8 cellular contexts compared by ENCODE assay signal in genomic region chr16:66894948-66895696, GRCh38. TPM values are rescaled to one million over a fixed set of nuclear protein-coding genes. Genes with fewer than 3 reads are reported as not detected.
DNase-seq lines count a peak whose midpoint lies in the region; ATAC-seq, FAIRE-seq and TF ChIP-seq lines count a peak whose summit lies in the region.

No MANE protein-coding gene starts in this region.

- H3K27me3 ChIP-seq in hepatocyte (no peaks in the 10 kb centered on the region), small intestine (ENCODE audit: control insufficient read depth in 2 of 2, insufficient read depth in 2 of 2, low read length in 2 of 2) (no peaks in the 10 kb centered on the region)

- H3K36me3 ChIP-seq in hepatocyte (replicated peaks; ENCODE audit: insufficient read depth, low read depth), result no peaks in the 10 kb centered on the region
- H3K36me3 ChIP-seq in small intestine (ENCODE audit: control insufficient read depth in 2 of 2, insufficient read depth in 2 of 2, low read length in 2 of 2), result no peaks in the 10 kb centered on the region

- no peak for FAIRE-seq in small intestine (lab: Jason Lieb, UNC)

- no peaks in the 10 kb centered on the region for H3K9me2 ChIP-seq in hepatocyte (replicated peaks; ENCODE audit: insufficient read depth)

- no peaks in the 10 kb centered on the region for H3K9me3 Mint-ChIP-seq in T-helper 1 cell treated with Interleukin-12 subunit alpha and Interleukin-12 subunit beta and Interleukin-4 antibody, amounts not matched to agents 30 μg/mL and 1 μg/mL, for 36 hours

- in situ Hi-C loops in astrocyte of the spinal cord (cut with HindIII; ENCODE audit: low sequenced_read_pairs), result no loop called here

- TF ChIP-seq CTCF in astrocyte of the spinal cord (IDR thresholded peaks at IDR 0.05; ENCODE audit: low read depth, low read length), result peak; percentile 89
- peak; percentile 86 for TF ChIP-seq CTCF in hepatocyte (IDR thresholded peaks at IDR 0.05; ENCODE audit: poor library complexity)

- no peaks in the 10 kb centered on the region for H4K20me1 ChIP-seq in hepatocyte (ENCODE audit: insufficient read depth, poor library complexity, severe bottlenecking)

- no peak overlapping the region for H3K4me3 Mint-ChIP-seq in T-helper 1 cell treated with Interleukin-12 subunit alpha and Interleukin-12 subunit beta and Interleukin-4 antibody, amounts not matched to agents 30 μg/mL and 1 μg/mL, for 36 hours

- DNase-seq in AML-193 (lab: John Stamatoyannopoulos, UW), result peak; percentile 64 to 74
- peak; percentile 61 for DNase-seq in MV-4-11 (lab: John Stamatoyannopoulos, UW)
- DNase-seq in astrocyte of the spinal cord (ENCODE audit: low read depth, low spot score), result peak; percentile 64
- DNase-seq in hepatocyte (ENCODE audit: low spot score), result peak; percentile 87
- DNase-seq in small intestine, result peak; percentile 88

- peak overlapping the region; percentile 28 for H3K27ac Mint-ChIP-seq in T-helper 1 cell treated with Interleukin-12 subunit alpha and Interleukin-12 subunit beta and Interleukin-4 antibody, amounts not matched to agents 30 μg/mL and 1 μg/mL, for 36 hours

- H3K4me1 ChIP-seq in hepatocyte (ENCODE audit: insufficient read depth) (peaks cover 10% of the 10 kb centered on the region), small intestine (ENCODE audit: control insufficient read depth in 2 of 2, insufficient read depth in 1 of 2, low read depth in 1 of 2, low read length in 1 of 2) (peaks cover 3 to 15% of the 10 kb centered on the region in 2 donors)

- no peaks in the 10 kb centered on the region for H3K27me3 Mint-ChIP-seq in T-helper 1 cell treated with Interleukin-12 subunit alpha and Interleukin-12 subunit beta and Interleukin-4 antibody, amounts not matched to agents 30 μg/mL and 1 μg/mL, for 36 hours (ENCODE audit: low read depth)

- no peaks in the 10 kb centered on the region for H3K79me2 ChIP-seq in hepatocyte

- peaks cover 22% of the 10 kb centered on the region for H3K4me1 Mint-ChIP-seq in T-helper 1 cell treated with Interleukin-12 subunit alpha and Interleukin-12 subunit beta and Interleukin-4 antibody, amounts not matched to agents 30 μg/mL and 1 μg/mL, for 36 hours (ENCODE audit: low read depth)

- no peaks in the 10 kb centered on the region for H3K9me3 ChIP-seq in hepatocyte (ENCODE audit: low read depth)
- no peaks in the 10 kb centered on the region for H3K9me3 ChIP-seq in small intestine (ENCODE audit: control insufficient read depth, low read depth)

- H2AFZ ChIP-seq in hepatocyte, result no peak overlapping the region

- peaks cover 3% of the 10 kb centered on the region for H3K36me3 Mint-ChIP-seq in T-helper 1 cell treated with Interleukin-12 subunit alpha and Interleukin-12 subunit beta and Interleukin-4 antibody, amounts not matched to agents 30 μg/mL and 1 μg/mL, for 36 hours (ENCODE audit: low read depth)

- WGBS in hepatocyte (ENCODE audit: low lambda C conversion rate, missing lambda C conversion rate), result 59% methylated on average over 11 of the region's 11 CpGs
- 33 to 43% (median 38%) methylated on average over 11 of the region's 11 CpGs for WGBS in small intestine, 3 donors

- H3K4me3 ChIP-seq in astrocyte of the spinal cord (ENCODE audit: low read depth, low read length) (no peak overlapping the region), hepatocyte (no peak overlapping the region), small intestine (ENCODE audit: low read depth in 1 of 2, low read length in 2 of 2) (no peak overlapping the region)

- H3K4me2 ChIP-seq in hepatocyte, result no peak overlapping the region

- ATAC-seq in GM18867 (IDR thresholded peaks at IDR 0.05; ENCODE audit: unreplicated experiment) (peak; percentile 71), GM19463 (IDR thresholded peaks at IDR 0.05; ENCODE audit: unreplicated experiment) (no peak)

- H3K27ac ChIP-seq in hepatocyte (no peak overlapping the region), small intestine (ENCODE audit: low read depth in 1 of 2, low read length in 1 of 2) (no peak overlapping the region)

RNA-seq across cellular contexts. Expression of gene PDP2, which starts 14.8 kb away (rescaled TPM):
- total RNA-seq in hepatocyte, result 9.7 and 17.7 TPM in 2 replicates
- polyA plus RNA-seq in hepatocyte (3.5 and 5.2 TPM in 2 replicates), small intestine (1 to 10 TPM; 1.6 to 6.0 (median 2.7) TPM)

RNA-seq across cellular contexts. Expression of gene CDH16, which starts 23.6 kb away (rescaled TPM):
- total RNA-seq in hepatocyte, result 2.9 and 3.2 TPM in 2 replicates
- polyA plus RNA-seq in hepatocyte (2.2 and 4.4 TPM in 2 replicates), small intestine (1 to 10 TPM in 2 of 3 donors, under 1 TPM in 1; 0.91 to 5.4 (median 3.5) TPM)

RNA-seq across cellular contexts. Expression of gene RRAD, which starts 30.2 kb away (rescaled TPM):
- total RNA-seq in hepatocyte, result 8.2 and 8.8 TPM in 2 replicates
- polyA plus RNA-seq in hepatocyte (16.3 and 27.6 TPM in 2 replicates), small intestine (10 to 100 TPM in 1 of 3 donors, 1 to 10 TPM in 2; 2.2 to 10.9 (median 4.9) TPM)

RNA-seq across cellular contexts. Expression of gene CIAO2B, which starts 39.1 kb away (rescaled TPM):
- 106 and 131 TPM in 2 replicates for total RNA-seq in hepatocyte
- 147 and 154 TPM in 2 replicates for polyA plus RNA-seq in hepatocyte
- polyA plus RNA-seq in small intestine, result 100 to 1,000 TPM; 219 to 274 (median 245) TPM

RNA-seq across cellular contexts. Expression of gene CES2, which starts 40.2 kb away (rescaled TPM):
- total RNA-seq in hepatocyte, result 52.6 and 52.8 TPM in 2 replicates
- polyA plus RNA-seq in hepatocyte (67.7 and 72.8 TPM in 2 replicates), small intestine (100 to 1,000 TPM; 254 to 337 (median 333) TPM)
